ENCODE assay signal across 9 cellular contexts in genomic region chrX:13742397-13743176, GRCh38. TPM values are rescaled to one million over a fixed set of nuclear protein-coding genes. Genes with fewer than 3 reads are reported as not detected.
A peak's percentile ranks its signal among the peaks of the same experiment; 100 is the strongest.
DNase-seq lines count a peak whose midpoint lies in the region; ATAC-seq, FAIRE-seq and TF ChIP-seq lines count a peak whose summit lies in the region.
"Had no signal": no experiment of that assay in that cellular context is flagged by ENCODE, and none has a peak within 500 bp of the region (broad histone marks: within the 10 kb centered on the region; RNA-seq: fewer than 3 reads in every experiment).

No MANE protein-coding gene starts in this region.

- H3K9me3 Mint-ChIP-seq in activated B cell treated with CpG ODN at 0.5 μM for 24 hours, result no peaks in the 10 kb centered on the region

- peaks cover 0 to 2% (median 0%) of the 10 kb centered on the region in 4 donors for H3K4me1 ChIP-seq in liver (ENCODE audit: control insufficient read depth in 4 of 4, insufficient read depth in 4 of 4, low read length in 3 of 4)
- no peaks in the 10 kb centered on the region for H3K4me1 ChIP-seq in testis

- H3K9ac ChIP-seq in liver (ENCODE audit: low read depth in 1 of 2, low read length in 2 of 2), result no peak overlapping the region

- H3K27me3 ChIP-seq in liver (ENCODE audit: control insufficient read depth in 4 of 4, insufficient read depth in 4 of 4, low read length in 3 of 4) (no peaks in the 10 kb centered on the region), testis (no peaks in the 10 kb centered on the region)

- H3K36me3 Mint-ChIP-seq in activated B cell treated with CpG ODN at 0.5 μM for 24 hours (ENCODE audit: low read depth), result peaks cover 36% of the 10 kb centered on the region

- H3K4me3 Mint-ChIP-seq in activated B cell treated with CpG ODN at 0.5 μM for 24 hours, result peak overlapping the region; percentile 82

- FAIRE-seq in RCC 7860 (lab: Jason Lieb, UNC), result no peak

- TF ChIP-seq RAD21 in liver (IDR thresholded peaks at IDR 0.05), result no peak

- 59% methylated on average over 13 of the region's 13 CpGs for WGBS in liver
- 73% methylated on average over 12 to 13 of the region's 13 CpGs for WGBS in testis, 2 donors

- intact Hi-C loops in activated B cell treated with CpG ODN at 0.5 μM for 24 hours (cut with micrococcal nuclease) (loop anchor here (1.0 to 2.0 kb wide), 3 partner anchors 8 to 16 kb away; partner anchors contain the start of genes OFD1 and TRAPPC2), left ventricle myocardium superior (cut with micrococcal nuclease) (no loop called here), testis (cut with DNase I; ENCODE audit: low total_unique reads) (no loop called here)

- H3K27ac ChIP-seq in liver (ENCODE audit: low read depth in 1 of 2, low read length in 2 of 2), result peak overlapping the region in 1 of 2 donors; percentile 36
- no peak overlapping the region for H3K27ac ChIP-seq in testis
- H3K27ac ChIP-seq: SK-N-MC had no signal

- no peak for TF ChIP-seq POLR2A in testis (IDR thresholded peaks at IDR 0.05)

- ATAC-seq in HG03025 (IDR thresholded peaks at IDR 0.05; ENCODE audit: low FRiP score, unreplicated experiment) (peak; percentile 85), activated B cell treated with CpG ODN at 0.5 μM for 24 hours (ENCODE audit: low read depth) (peak; percentile 85), left ventricle myocardium superior (no peak)

- peak overlapping the region; percentile 94 for H3K27ac Mint-ChIP-seq in activated B cell treated with CpG ODN at 0.5 μM for 24 hours

- TF ChIP-seq CTCF in activated B cell treated with CpG ODN at 0.5 μM for 24 hours (IDR thresholded peaks at IDR 0.05), result no peak
- no peak for TF ChIP-seq CTCF in liver (IDR thresholded peaks at IDR 0.05; ENCODE audit: low read depth, low read length, missing input control)
- TF ChIP-seq CTCF in testis (IDR thresholded peaks at IDR 0.05), result no peak

- peaks cover 0 to 8% (median 3%) of the 10 kb centered on the region in 4 donors for H3K36me3 ChIP-seq in liver (ENCODE audit: control insufficient read depth in 4 of 4, insufficient read depth in 3 of 4, low read depth in 1 of 4, low read length in 3 of 4)
- no peaks in the 10 kb centered on the region for H3K36me3 ChIP-seq in testis (ENCODE audit: low read depth, missing control alignments)

- peaks cover 38% of the 10 kb centered on the region for H3K4me1 Mint-ChIP-seq in activated B cell treated with CpG ODN at 0.5 μM for 24 hours

- H3K4me3 ChIP-seq in liver (ENCODE audit: low read depth in 1 of 3, low read length in 3 of 3), result no peak overlapping the region
- no peak overlapping the region for H3K4me3 ChIP-seq in testis
- H3K4me3 ChIP-seq: SK-N-MC had no signal

- H3K27me3 Mint-ChIP-seq in activated B cell treated with CpG ODN at 0.5 μM for 24 hours, result no peaks in the 10 kb centered on the region

- H3K9me3 ChIP-seq in liver (ENCODE audit: control insufficient read depth in 4 of 4, low read length in 3 of 4) (no peaks in the 10 kb centered on the region), testis (no peaks in the 10 kb centered on the region)

- DNase-seq in GM19238 (ENCODE audit: insufficient read length, low spot score) (peak; percentile 36), activated B cell treated with CpG ODN at 0.5 μM for 24 hours (peak; percentile 16), NCI-H2196 treated with DMSO at 0.1 percent for 48 hours (lab: John Stamatoyannopoulos, UW; ENCODE audit: unreplicated experiment) (no peak), left ventricle myocardium superior (no peak), RCC 7860 (ENCODE audit: low spot score) (no peak), testis (no peak)

- CTCF ChIA-PET in activated B cell treated with CpG ODN at 0.5 μM for 24 hours (lab: Charles Lee), result no interaction called here

- POLR2A ChIA-PET in activated B cell treated with CpG ODN at 0.5 μM for 24 hours (lab: Charles Lee), result interaction anchor here (0.6 to 1.5 kb wide), 10 partner anchors 8 to 661 kb away, joined by 3 to 25 read pairs (median 4); partner anchors contain the start of genes GEMIN8, OFD1, RAB9A and TRAPPC2

TF ChIP-seq in liver, 16 proteins besides CTCF, POLR2A, EP300 and RAD21:
- TF ChIP-seq RXRA (IDR thresholded peaks at IDR 0.05), result no peak
- TF ChIP-seq REST (IDR thresholded peaks at IDR 0.05), result no peak
- TF ChIP-seq HNF4A (conservative IDR thresholded peaks at IDR 0.05), result peak in 1 of 2 donors; percentile 39
- no peak for TF ChIP-seq JUND (IDR thresholded peaks at IDR 0.05)
- TF ChIP-seq ZBTB33 (IDR thresholded peaks at IDR 0.05), result peak; percentile 48
- no peak for TF ChIP-seq MAX (IDR thresholded peaks at IDR 0.05)
- TF ChIP-seq NR2F2 (IDR thresholded peaks at IDR 0.05), result no peak
- TF ChIP-seq FOXA1 (IDR thresholded peaks at IDR 0.05), result no peak
- TF ChIP-seq EGR1 (IDR thresholded peaks at IDR 0.05; ENCODE audit: low read depth in 2 of 2), result no peak
TF ChIP-seq in liver: peak in this region for 2.

RNA-seq across cellular contexts. Expression of gene OFD1, which starts 8.0 kb away (rescaled TPM):
- total RNA-seq in activated B cell treated with CpG ODN at 0.5 μM for 24 hours, result 57.3 and 61.4 TPM in 2 replicates
- total RNA-seq in liver, result 10 to 100 TPM in 1 of 2 donors, 1 to 10 TPM in 1; 9.0 to 10.1 TPM
- polyA plus RNA-seq in liver, result 10 to 100 TPM in 1 of 2 donors, 1 to 10 TPM in 1; 2.9 to 15.7 TPM
- total RNA-seq in left ventricle myocardium superior, result 7.9 TPM
- 10 to 100 TPM; 36.3 to 39.7 TPM for total RNA-seq in testis
- 11.5 TPM for polyA plus RNA-seq in testis (ENCODE audit: insufficient read depth, low read depth, low replicate concordance)

RNA-seq across cellular contexts. Expression of gene TRAPPC2, which starts 8.2 kb away (rescaled TPM):
- 24.7 and 26.7 TPM in 2 replicates for total RNA-seq in activated B cell treated with CpG ODN at 0.5 μM for 24 hours
- 10 to 100 TPM in 1 of 2 donors, 1 to 10 TPM in 1; 9.1 to 12.3 TPM for total RNA-seq in liver
- 1 to 10 TPM; 3.1 to 8.4 TPM for polyA plus RNA-seq in liver
- 6.3 TPM for total RNA-seq in left ventricle myocardium superior
- 1 to 10 TPM; 8.7 to 9.7 TPM for total RNA-seq in testis
- 7.1 TPM for polyA plus RNA-seq in testis (ENCODE audit: insufficient read depth, low read depth, low replicate concordance)

RNA-seq across cellular contexts. Expression of gene RAB9A, which starts 53.7 kb away (rescaled TPM):
- 26.1 and 27.7 TPM in 2 replicates for total RNA-seq in activated B cell treated with CpG ODN at 0.5 μM for 24 hours
- total RNA-seq in liver, result 10 to 100 TPM in 1 of 2 donors, 1 to 10 TPM in 1; 9.0 to 12.2 TPM
- polyA plus RNA-seq in liver, result 10 to 100 TPM; 11.8 to 22.9 TPM
- 25.1 TPM for total RNA-seq in left ventricle myocardium superior
- total RNA-seq in testis, result 10 to 100 TPM; 12.9 to 13.1 TPM
- 13.2 TPM for polyA plus RNA-seq in testis (ENCODE audit: insufficient read depth, low read depth, low replicate concordance)

Comparison
In these comparisons a context has a peak if more than half of its experiments do, and no peak if none do; other contexts are left out.
1. DNase-seq: peak in GM19238 (single experiment) and activated B cell treated with CpG ODN at 0.5 μM for 24 hours (single experiment); none in NCI-H2196 treated with DMSO at 0.1 percent for 48 hours (single experiment), left ventricle myocardium superior (single experiment), RCC 7860 (single experiment) and testis (single experiment).